Comparison of ENCODE assay signal across 13 cellular contexts in genomic region chr2:157789933-157790511, GRCh38.
DNase-seq lines count a peak whose midpoint lies in the region; ATAC-seq and TF ChIP-seq lines count a peak whose summit lies in the region.
"Had no signal": no experiment of that assay in that cellular context is flagged by ENCODE, and none has a peak within 500 bp of the region (broad histone marks: within the 10 kb centered on the region; RNA-seq: fewer than 3 reads in every experiment).

No MANE protein-coding gene starts in this region.

- peak; percentile 22 to 24 for ATAC-seq in activated naive CD4-positive, alpha-beta T cell treated with anti-CD3 and anti-CD28 coated beads, Interleukin-2, amount 50 U/mL, for 72 hours
- ATAC-seq in aorta (ENCODE audit: low FRiP score) (peak; percentile 75), GM21367 (IDR thresholded peaks at IDR 0.05; ENCODE audit: unreplicated experiment) (no peak)

- intact Hi-C loops in aorta (cut with DNase I): loop anchor here in 1 of 2 donors (5.0 kb wide), 1 partner anchor 42 kb away; no protein-coding TSS in a partner anchor

- H3K9me3 ChIP-seq in aorta (ENCODE audit: control insufficient read depth, low read length): no peaks in the 10 kb centered on the region
- no peaks in the 10 kb centered on the region for H3K9me3 ChIP-seq in Karpas-422 (ENCODE audit: low read length)

- no peaks in the 10 kb centered on the region for H3K79me2 ChIP-seq in Karpas-422 (ENCODE audit: low read length)

- no peak for DNase-seq in activated naive CD4-positive, alpha-beta T cell treated with anti-CD3 and anti-CD28 coated beads, Interleukin-2, amount 50 U/mL, for 72 hours (ENCODE audit: low spot score in 2 of 2)
- no peak for DNase-seq in activated naive CD4-positive, alpha-beta T cell treated with Interleukin-2 at 50 U/mL for 16 hours
- no peak for DNase-seq in chondrocyte (ENCODE audit: low spot score)
- peak; percentile 11 for DNase-seq in mucosa of gallbladder (ENCODE audit: low spot score)
- peak; percentile 69 to 79 for DNase-seq in aorta
- no peak for DNase-seq in Karpas-422
- DNase-seq in HuH-7 (ENCODE audit: low spot score): no peak
- DNase-seq: activated T-cell treated with anti-CD3 and anti-CD28 coated beads for 4 hours; AML-193; effector memory CD4-positive, alpha-beta T cell; immature natural killer cell; SW 1271 had no signal

- no peak overlapping the region for H3K27ac Mint-ChIP-seq in activated naive CD4-positive, alpha-beta T cell treated with anti-CD3 and anti-CD28 coated beads, Interleukin-2, amount 50 U/mL, for 72 hours
- H3K27ac Mint-ChIP-seq in chondrocyte (ENCODE audit: unreplicated experiment): peak overlapping the region; percentile 39
- H3K27ac Mint-ChIP-seq: immature natural killer cell had no signal

- no peaks in the 10 kb centered on the region for H3K9me2 ChIP-seq in Karpas-422 (replicated peaks; ENCODE audit: insufficient read depth, low read length)

- H3K9ac ChIP-seq in Karpas-422 (ENCODE audit: low read length): no peak overlapping the region

- H3K27me3 Mint-ChIP-seq in chondrocyte (ENCODE audit: low read depth): no peaks in the 10 kb centered on the region

- H3K27me3 ChIP-seq in aorta (ENCODE audit: control insufficient read depth in 1 of 2, insufficient read depth in 2 of 2, low read length in 1 of 2): no peaks in the 10 kb centered on the region
- no peaks in the 10 kb centered on the region for H3K27me3 ChIP-seq in Karpas-422 (ENCODE audit: low read length)

- no peak overlapping the region for H3K4me2 ChIP-seq in Karpas-422 (ENCODE audit: low read depth, low read length, poor library complexity, severe bottlenecking)

- no peak overlapping the region for H3K4me3 Mint-ChIP-seq in chondrocyte (ENCODE audit: unreplicated experiment)

- no peaks in the 10 kb centered on the region for H4K20me1 ChIP-seq in Karpas-422 (ENCODE audit: insufficient read depth, low read depth, low read length)

- H3K9me3 Mint-ChIP-seq in activated naive CD4-positive, alpha-beta T cell treated with anti-CD3 and anti-CD28 coated beads, Interleukin-2, amount 50 U/mL, for 72 hours: no peaks in the 10 kb centered on the region
- H3K9me3 Mint-ChIP-seq in chondrocyte (ENCODE audit: low read depth): no peaks in the 10 kb centered on the region
- H3K9me3 Mint-ChIP-seq: immature natural killer cell had no signal

- TF ChIP-seq CTCF in chondrocyte (IDR thresholded peaks at IDR 0.05): no peak

- no peak overlapping the region for H2AFZ ChIP-seq in Karpas-422 (ENCODE audit: low read length)

- H3K36me3 ChIP-seq in aorta (ENCODE audit: control insufficient read depth in 1 of 2, insufficient read depth in 2 of 2, low read length in 1 of 2): no peaks in the 10 kb centered on the region
- H3K36me3 ChIP-seq in Karpas-422 (ENCODE audit: insufficient read depth, low read length): no peaks in the 10 kb centered on the region

- peak overlapping the region in 1 of 2 donors; percentile 87 for H3K27ac ChIP-seq in aorta (ENCODE audit: low read depth in 1 of 2, low read length in 2 of 2)
- no peak overlapping the region for H3K27ac ChIP-seq in Karpas-422 (ENCODE audit: low read length)

- H3K4me3 ChIP-seq in aorta (ENCODE audit: low read length in 2 of 2) (no peak overlapping the region), Karpas-422 (ENCODE audit: low read length) (no peak overlapping the region)

- peaks cover 16 to 38% of the 10 kb centered on the region in 2 donors for H3K4me1 ChIP-seq in aorta (ENCODE audit: control insufficient read depth in 1 of 2, insufficient read depth in 2 of 2, low read length in 2 of 2)
- no peaks in the 10 kb centered on the region for H3K4me1 ChIP-seq in Karpas-422 (ENCODE audit: low read length)

- 13 to 19% methylated on average over 4 of the region's 4 CpGs for WGBS in aorta, 2 donors

- peaks cover 52% of the 10 kb centered on the region for H3K4me1 Mint-ChIP-seq in chondrocyte (ENCODE audit: low read depth)

- H3K36me3 Mint-ChIP-seq in activated naive CD4-positive, alpha-beta T cell treated with anti-CD3 and anti-CD28 coated beads, Interleukin-2, amount 50 U/mL, for 72 hours: peaks cover 0 to 6% of the 10 kb centered on the region in 2 donors
- peaks cover 4% of the 10 kb centered on the region for H3K36me3 Mint-ChIP-seq in chondrocyte (ENCODE audit: low read depth)
- H3K36me3 Mint-ChIP-seq: immature natural killer cell had no signal

Comparison
In these comparisons a context has a peak if more than half of its experiments do, and no peak if none do; other contexts are left out.
1. DNase-seq: peak in mucosa of gallbladder (single experiment) and aorta (2 of 2); none in activated naive CD4-positive, alpha-beta T cell treated with anti-CD3 and anti-CD28 coated beads, Interleukin-2, amount 50 U/mL, for 72 hours (0 of 2), activated naive CD4-positive, alpha-beta T cell treated with Interleukin-2 at 50 U/mL for 16 hours (single experiment), chondrocyte (single experiment), Karpas-422 (single experiment) and HuH-7 (single experiment).